28 cellular contexts compared by ENCODE assay signal in the genomic region with DNA sequence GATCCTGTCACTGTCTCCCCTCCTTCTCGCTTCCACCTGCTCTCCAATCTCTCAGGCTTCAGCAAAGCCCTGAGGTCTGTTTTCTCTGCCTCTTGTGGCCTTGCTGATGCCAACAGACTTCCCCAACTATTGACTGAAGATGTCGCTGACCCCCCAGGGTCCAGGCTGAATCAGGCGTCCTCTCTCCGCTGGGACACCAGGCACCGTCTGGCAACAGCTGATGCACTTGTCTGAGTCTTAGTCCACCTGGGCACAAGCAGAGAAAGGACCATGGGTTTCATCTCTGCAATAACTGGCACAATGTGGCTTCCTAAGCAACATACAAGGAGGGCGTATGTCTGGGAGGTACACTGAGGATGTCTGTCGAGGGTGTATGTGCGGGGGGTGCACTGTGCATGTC.
"Had no signal": no experiment of that assay in that cellular context is flagged by ENCODE, and none has a peak within 500 bp of the region (broad histone marks: within the 10 kb centered on the region; RNA-seq: fewer than 3 reads in every experiment).

No MANE protein-coding gene starts in this region.

- H3K4me3 Mint-ChIP-seq: activated CD4-positive, alpha-beta memory T cell treated with anti-CD3 and anti-CD28 coated beads for 36 hours; activated CD4-positive, alpha-beta T cell treated with anti-CD3 and anti-CD28 coated beads, Interleukin-2, amount 10 ng/mL, durations not matched to agents 7 days and 5 days; activated naive CD4-positive, alpha-beta T cell treated with anti-CD3 and anti-CD28 coated beads for 36 hours; activated naive CD8-positive, alpha-beta T cell; activated T-cell treated with anti-CD3 and anti-CD28 coated beads, Interleukin-2, amount 50 U/mL, for 4 hours; brain; T-helper 1 cell treated with Interleukin-12 subunit alpha and Interleukin-12 subunit beta and Interleukin-4 antibody, amounts not matched to agents 30 μg/mL and 1 μg/mL, for 36 hours had no signal

- H3K4me1 Mint-ChIP-seq: activated CD4-positive, alpha-beta T cell treated with anti-CD3 and anti-CD28 coated beads, Interleukin-2, amount 10 ng/mL, durations not matched to agents 7 days and 5 days had no signal

- H3K4me3 ChIP-seq: K562 had no signal

- H3K9me3 Mint-ChIP-seq: activated CD4-positive, alpha-beta T cell treated with anti-CD3 and anti-CD28 coated beads, Interleukin-2, amount 10 ng/mL, durations not matched to agents 7 days and 5 days; activated naive CD4-positive, alpha-beta T cell treated with anti-CD3 and anti-CD28 coated beads for 36 hours; activated T-cell treated with anti-CD3 and anti-CD28 coated beads, Interleukin-2, amount 50 U/mL, for 4 hours; T-helper 1 cell treated with Interleukin-12 subunit alpha and Interleukin-12 subunit beta and Interleukin-4 antibody, amounts not matched to agents 30 μg/mL and 1 μg/mL, for 36 hours had no signal

- DNase-seq: activated CD4-positive, alpha-beta memory T cell treated with anti-CD3 and anti-CD28 coated beads for 36 hours; activated CD4-positive, alpha-beta T cell treated with anti-CD3 and anti-CD28 coated beads, Interleukin-2, amount 10 ng/mL, durations not matched to agents 7 days and 5 days; activated CD4-positive, CD25-positive, alpha-beta regulatory T cell; activated gamma-delta T cell; activated naive CD4-positive, alpha-beta T cell treated with anti-CD3 and anti-CD28 coated beads for 36 hours; activated T-cell treated with anti-CD3 and anti-CD28 coated beads, Interleukin-2, amount 50 U/mL, for 4 hours; amygdala; Karpas-422; MM.1S; NCI-H1105; NCI-H1436; NCI-H187; NCI-H2081; NCI-H2227 treated with DMSO at 0.1 percent for 48 hours; NCI-H446 treated with DMSO at 0.1 percent for 48 hours; NCI-H524 treated with DMSO at 0.1 percent for 48 hours; NCI-H774; NK-92 treated with Interleukin-12 subunit alpha and Interleukin-12 subunit beta, amount 100 ng/mL, for 24 hours; OCI-M1; Right ventricle myocardium superior; RPMI8226; T-helper 9 cell had no signal

- H3K36me3 Mint-ChIP-seq: activated CD4-positive, alpha-beta memory T cell treated with anti-CD3 and anti-CD28 coated beads for 36 hours; activated naive CD8-positive, alpha-beta T cell; brain had no signal

- H3K27ac Mint-ChIP-seq: activated CD4-positive, alpha-beta memory T cell treated with anti-CD3 and anti-CD28 coated beads for 36 hours; activated CD4-positive, alpha-beta T cell treated with anti-CD3 and anti-CD28 coated beads, Interleukin-2, amount 10 ng/mL, durations not matched to agents 7 days and 5 days; activated naive CD4-positive, alpha-beta T cell treated with anti-CD3 and anti-CD28 coated beads for 36 hours; activated naive CD8-positive, alpha-beta T cell; T-helper 1 cell treated with Interleukin-12 subunit alpha and Interleukin-12 subunit beta and Interleukin-4 antibody, amounts not matched to agents 30 μg/mL and 1 μg/mL, for 36 hours had no signal

- ATAC-seq: activated T-cell treated with anti-CD3 and anti-CD28 coated beads, Interleukin-2, amount 50 U/mL, for 4 hours; K562; Panc1 had no signal

- H3K27me3 Mint-ChIP-seq: activated CD4-positive, alpha-beta memory T cell treated with anti-CD3 and anti-CD28 coated beads for 36 hours; activated CD4-positive, alpha-beta T cell treated with anti-CD3 and anti-CD28 coated beads, Interleukin-2, amount 10 ng/mL, durations not matched to agents 7 days and 5 days; activated naive CD8-positive, alpha-beta T cell had no signal

- H3K27ac ChIP-seq: VCaP had no signal
